Comparison of ENCODE assay signal across 30 cellular contexts in the genomic region with DNA sequence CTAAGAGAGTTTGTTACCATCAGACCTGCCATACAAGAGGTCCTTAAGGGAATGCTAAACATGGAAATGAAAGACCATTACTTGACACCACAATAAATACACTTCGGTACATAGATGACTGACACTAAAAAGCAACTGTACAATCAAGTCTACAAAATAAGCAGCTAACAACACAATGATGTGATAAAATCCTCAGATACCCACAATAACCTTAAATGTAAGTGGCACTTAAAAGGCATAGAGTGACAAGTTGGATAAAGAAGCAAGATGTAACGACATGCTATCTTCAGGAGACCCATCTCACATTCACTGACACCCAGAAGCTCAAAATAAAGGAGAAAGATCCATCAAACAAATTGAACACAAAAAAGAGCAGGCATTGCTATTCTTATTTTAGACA.
"Had no signal": no experiment of that assay in that cellular context is flagged by ENCODE, and none has a peak within 500 bp of the region (broad histone marks: within the 10 kb centered on the region; RNA-seq: fewer than 3 reads in every experiment).

No MANE protein-coding gene starts in this region.

- H3K27me3 ChIP-seq: adrenal gland, ascending aorta, body of pancreas, brain microvascular endothelial cell, breast epithelium, cardiac muscle cell had no signal

- DNase-seq: activated effector memory CD4-positive, alpha-beta T cell treated with anti-CD3 and anti-CD28 coated beads, Interleukin-2, amount 50 U/mL, for 16 hours; activated effector memory CD4-positive, alpha-beta T cell treated with Interleukin-2 at 50 U/mL for 16 hours; activated gamma-delta T cell; activated gamma-delta T cell treated with Interleukin-2 at 50 U/mL for 16 hours; activated naive CD4-positive, alpha-beta T cell; activated naive CD4-positive, alpha-beta T cell treated with anti-CD3 and anti-CD28 coated beads for 36 hours; activated naive CD4-positive, alpha-beta T cell treated with anti-CD3 and anti-CD28 coated beads, Interleukin-2, amount 10 ng/mL, durations not matched to agents 7 days and 5 days; activated naive CD4-positive, alpha-beta T cell treated with anti-CD3 and anti-CD28 coated beads, Interleukin-2, amount 50 U/mL, for 16 hours; activated naive CD4-positive, alpha-beta T cell treated with Interleukin-2 at 50 U/mL for 16 hours; activated naive CD8-positive, alpha-beta T cell treated with anti-CD3 and anti-CD28 coated beads for 36 hours; activated naive CD8-positive, alpha-beta T cell treated with anti-CD3 and anti-CD28 coated beads, Interleukin-2, amount 10 ng/mL, durations not matched to agents 7 days and 5 days; activated naive CD8-positive, alpha-beta T cell treated with anti-CD3 and anti-CD28 coated beads, Interleukin-2, amount 50 U/mL, for 24 hours; activated T-cell treated with anti-CD3 and anti-CD28 coated beads, Interleukin-2, amount 50 U/mL, for 1 hour; activated T-cell treated with anti-CD3 and anti-CD28 coated beads, Interleukin-2, amount 50 U/mL, for 24 hours; activated T-cell treated with anti-CD3 and anti-CD28 coated beads, Interleukin-2, amount 50 U/mL, for 4 hours; activated T-cell treated with anti-CD3 and anti-CD28 coated beads, Interleukin-2, amount 50 U/mL, for 48 hours; activated T-cell treated with anti-CD3 and anti-CD28 coated beads, Interleukin-2, amount 50 U/mL, for 72 hours; adrenal gland; amniotic stem cell; amygdala; anterior cingulate cortex; aorta; body of pancreas; brain microvascular endothelial cell; caudate nucleus; central memory CD4-positive, alpha-beta T cell; cerebellar nuclear complex had no signal

- H3K36me3 ChIP-seq: adrenal gland, ascending aorta, brain microvascular endothelial cell, breast epithelium, cardiac muscle cell had no signal

- H3K4me3 ChIP-seq: adrenal gland, ascending aorta, body of pancreas, breast epithelium, cardiac muscle cell had no signal

- H3K27ac ChIP-seq: adrenal gland, ascending aorta, body of pancreas, brain microvascular endothelial cell, breast epithelium, cardiac muscle cell had no signal

- H3K9me3 ChIP-seq: adrenal gland, ascending aorta, body of pancreas, breast epithelium had no signal
